25 cellular contexts compared by ENCODE assay signal in the genomic region with DNA sequence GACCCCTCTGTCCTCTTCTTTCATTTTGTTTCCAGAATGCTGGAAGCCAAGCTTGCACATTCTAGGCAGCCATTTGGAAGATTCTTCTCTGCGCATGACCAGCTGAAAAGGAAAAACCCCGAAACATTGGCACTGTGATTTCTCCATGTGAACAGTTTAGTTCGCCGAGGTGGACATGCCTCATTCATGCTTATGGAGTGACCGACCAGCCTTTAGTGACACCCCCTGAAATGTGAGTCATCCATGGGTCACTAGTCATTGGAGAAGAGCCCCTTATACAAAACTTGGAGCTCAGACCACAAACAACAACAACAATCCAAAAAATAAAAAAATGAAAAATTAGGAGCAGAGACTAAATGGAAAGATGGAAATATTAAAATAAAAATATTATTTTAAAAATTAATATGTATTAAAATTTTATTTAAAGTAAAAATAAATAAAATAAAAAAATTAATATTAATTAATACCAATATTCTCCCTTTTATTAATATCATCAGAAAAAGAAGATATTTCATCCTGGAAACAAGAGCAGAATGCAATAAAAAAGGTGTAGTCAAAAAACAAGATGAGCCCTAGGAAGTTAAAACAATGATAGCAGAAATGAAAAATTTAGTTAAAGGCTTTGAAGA. TPM values are rescaled to one million over a fixed set of nuclear protein-coding genes. Genes with fewer than 3 reads are reported as not detected.
DNase-seq lines count a peak whose midpoint lies in the region; ATAC-seq, FAIRE-seq and TF ChIP-seq lines count a peak whose summit lies in the region.
"Had no signal": no experiment of that assay in that cellular context is flagged by ENCODE, and none has a peak within 500 bp of the region (broad histone marks: within the 10 kb centered on the region; RNA-seq: fewer than 3 reads in every experiment).

No MANE protein-coding gene starts in this region.

- H3K36me3 ChIP-seq in Panc1 (ENCODE audit: control insufficient read depth, insufficient read depth, low read length) (no peaks in the 10 kb centered on the region), pancreas (no peaks in the 10 kb centered on the region)
- H3K36me3 ChIP-seq: left ventricle myocardium inferior, thoracic aorta, vagina had no signal

- POLR2A ChIA-PET in Panc1 (lab: Charles Lee), result no interaction called here

- H3K27me3 ChIP-seq in Panc1 (ENCODE audit: control insufficient read depth, insufficient read depth, low read length) (no peaks in the 10 kb centered on the region), pancreas (no peaks in the 10 kb centered on the region)
- H3K27me3 ChIP-seq: MG63, vagina had no signal

- FAIRE-seq in colon (lab: Jason Lieb, UNC) (peak; percentile 71), pancreas (lab: Jason Lieb, UNC) (peak; percentile 70)
- FAIRE-seq: GM12892 had no signal

- H3K4me1 Mint-ChIP-seq in stimulated activated memory B cell treated with anti-CD40 and anti-IgM and Interleukin-4, amounts not matched to agents 10 μg/mL and 1 μg/mL and 100 μg/mL, for 72 hours, result no peaks in the 10 kb centered on the region

- 94 to 95% methylated on average over 5 of the region's 5 CpGs for WGBS in pancreas, 2 donors

- H3K4me3 ChIP-seq in Panc1 (ENCODE audit: low read depth in 2 of 2, low read length in 2 of 2) (no peak overlapping the region), pancreas (no peak overlapping the region)
- H3K4me3 ChIP-seq: left ventricle myocardium inferior, MG63, mucosa of descending colon, thoracic aorta, vagina had no signal

- ATAC-seq in Panc1 (no peak), pancreas (no peak)
- no peak for ATAC-seq in stimulated activated memory B cell treated with anti-CD40 and anti-IgM and Interleukin-4, amounts not matched to agents 10 μg/mL and 1 μg/mL and 100 μg/mL, for 72 hours
- ATAC-seq: CD8-positive, alpha-beta T cell; Right ventricle myocardium inferior; stimulated activated effector memory CD8-positive, alpha-beta T cell treated with anti-CD3 and anti-CD28 coated beads, Interleukin-12 subunit alpha, Interleukin-12 subunit beta, amount 100 ng/mL, for 72 hours had no signal

- H3K27me3 Mint-ChIP-seq in stimulated activated memory B cell treated with anti-CD40 and anti-IgM and Interleukin-4, amounts not matched to agents 10 μg/mL and 1 μg/mL and 100 μg/mL, for 72 hours, result peaks cover 60% of the 10 kb centered on the region

- peak overlapping the region; percentile 73 for H3K27ac ChIP-seq in Panc1 (ENCODE audit: low read length)
- H3K27ac ChIP-seq in pancreas, result peak overlapping the region in 1 of 4 donors; percentile 75
- H3K27ac ChIP-seq: left ventricle myocardium inferior, vagina had no signal

- no peak overlapping the region for H3K27ac Mint-ChIP-seq in stimulated activated memory B cell treated with anti-CD40 and anti-IgM and Interleukin-4, amounts not matched to agents 10 μg/mL and 1 μg/mL and 100 μg/mL, for 72 hours
- H3K27ac Mint-ChIP-seq: CD8-positive, alpha-beta T cell; stimulated activated effector memory CD8-positive, alpha-beta T cell treated with anti-CD3 and anti-CD28 coated beads, Interleukin-12 subunit alpha, Interleukin-12 subunit beta, amount 100 ng/mL, for 72 hours had no signal

- intact Hi-C loops in Panc1 (cut with micrococcal nuclease; ENCODE audit: unreplicated experiment) (loop anchor here (10.0 kb wide), 1 partner anchor 51 kb away; the partner anchor contains the start of gene KRT86), pancreas (cut with DNase I) (no loop called here)

- in situ Hi-C loops in Panc1 (cut with HindIII; ENCODE audit: low pct_unique_long_range_greater_than_20kb, low sequenced_read_pairs), result no loop called here

- TF ChIP-seq CTCF in Panc1 (IDR thresholded peaks at IDR 0.05), result no peak
- TF ChIP-seq CTCF in pancreas (IDR thresholded peaks at IDR 0.05), result no peak

- H3K9me3 ChIP-seq in Panc1 (ENCODE audit: control insufficient read depth, insufficient read depth, low read depth, low read length) (no peaks in the 10 kb centered on the region; the same call in 1 of the 2 replicates), pancreas (no peaks in the 10 kb centered on the region)
- H3K9me3 ChIP-seq: left ventricle myocardium inferior, mucosa of descending colon, thoracic aorta, vagina had no signal

- no peaks in the 10 kb centered on the region for H3K36me3 Mint-ChIP-seq in stimulated activated memory B cell treated with anti-CD40 and anti-IgM and Interleukin-4, amounts not matched to agents 10 μg/mL and 1 μg/mL and 100 μg/mL, for 72 hours
- H3K36me3 Mint-ChIP-seq: CD8-positive, alpha-beta T cell; stimulated activated effector memory CD8-positive, alpha-beta T cell treated with anti-CD3 and anti-CD28 coated beads, Interleukin-12 subunit alpha, Interleukin-12 subunit beta, amount 100 ng/mL, for 72 hours had no signal

- H3K4me3 Mint-ChIP-seq in stimulated activated memory B cell treated with anti-CD40 and anti-IgM and Interleukin-4, amounts not matched to agents 10 μg/mL and 1 μg/mL and 100 μg/mL, for 72 hours, result no peak overlapping the region
- H3K4me3 Mint-ChIP-seq: CD8-positive, alpha-beta T cell; stimulated activated effector memory CD8-positive, alpha-beta T cell treated with anti-CD3 and anti-CD28 coated beads, Interleukin-12 subunit alpha, Interleukin-12 subunit beta, amount 100 ng/mL, for 72 hours had no signal

- no TSS peak for BruUV-seq in Panc1 (replicated peaks; lab: Mats Ljungman, UMichigan)

- DNase-seq in ELR (ENCODE audit: low read depth), result peak; percentile 88
- no peak for DNase-seq in Panc1 (ENCODE audit: low read depth, low spot score)
- no peak for DNase-seq in pancreas
- no peak for DNase-seq in NOMO-1 treated with dmso at 0.1 percent for 144 hours (lab: John Stamatoyannopoulos, UW; ENCODE audit: unreplicated experiment)
- no peak for DNase-seq in NCI-H2227 treated with DMSO at 0.1 percent for 48 hours (lab: John Stamatoyannopoulos, UW)
- DNase-seq: activated gamma-delta T cell treated with Interleukin-2 at 50 U/mL for 16 hours; activated T-cell treated with anti-CD3 and anti-CD28 coated beads, Interleukin-2, amount 50 U/mL, for 1 hour; CD8-positive, alpha-beta T cell; left ventricle myocardium inferior; MG63; mucosa of descending colon; NCI-H1417 treated with DMSO at 0.1 percent for 48 hours; NCI-H510A treated with DMSO at 0.1 percent for 48 hours; stimulated activated CD4-positive, alpha-beta T cell treated with anti-CD3 and anti-CD28 coated beads, Interleukin-2, amount 100 ng/mL, for 24 hours; SW 1271 had no signal

- CTCF ChIA-PET in Panc1 (lab: Charles Lee), result interaction anchor here (1.5 kb wide), 1 partner anchor 96 kb away, joined by 3 read pairs; no protein-coding TSS in a partner anchor

- H3K4me1 ChIP-seq in Panc1 (ENCODE audit: control insufficient read depth, insufficient read depth, low read length) (peaks cover 13% of the 10 kb centered on the region), pancreas (peaks cover 27 to 44% (median 30%) of the 10 kb centered on the region in 3 donors)
- H3K4me1 ChIP-seq: left ventricle myocardium inferior, vagina had no signal

- no peaks in the 10 kb centered on the region for H3K9me3 Mint-ChIP-seq in stimulated activated memory B cell treated with anti-CD40 and anti-IgM and Interleukin-4, amounts not matched to agents 10 μg/mL and 1 μg/mL and 100 μg/mL, for 72 hours
- H3K9me3 Mint-ChIP-seq: CD8-positive, alpha-beta T cell; stimulated activated effector memory CD8-positive, alpha-beta T cell treated with anti-CD3 and anti-CD28 coated beads, Interleukin-12 subunit alpha, Interleukin-12 subunit beta, amount 100 ng/mL, for 72 hours had no signal

RNA-seq across cellular contexts. Expression of gene KRT7, which starts 9.5 kb away (rescaled TPM):
- 16.8 TPM for total RNA-seq in Panc1 (2021; ENCODE audit: unreplicated experiment)
- 19.1 TPM for polyA plus RNA-seq in Panc1 (2012; ENCODE audit: insufficient read length)
- 100 to 1,000 TPM in 3 of 6 donors, 10 to 100 TPM in 3; 57.5 to 336 (median 90.6) TPM for total RNA-seq in pancreas
- polyA plus RNA-seq in pancreas, result 100 to 1,000 TPM; 111 to 238 TPM
- total RNA-seq: CD8-positive, alpha-beta T cell; left ventricle myocardium inferior; Right ventricle myocardium inferior; skeletal muscle tissue had no signal
- polyA plus RNA-seq: neural cell had no signal

RNA-seq across cellular contexts. Expression of gene KRT80, which starts 31.7 kb away (rescaled TPM):
- total RNA-seq in Panc1 (2021; ENCODE audit: unreplicated experiment) (51.5 TPM), pancreas (10 to 100 TPM in 3 of 6 donors, 1 to 10 TPM in 3; 4.8 to 18.3 (median 9.0) TPM)
- 30.3 TPM for polyA plus RNA-seq in Panc1 (2012; ENCODE audit: insufficient read length)
- polyA plus RNA-seq in pancreas, result 1 to 10 TPM; 8.1 to 9.1 TPM
- total RNA-seq: CD8-positive, alpha-beta T cell; left ventricle myocardium inferior; Right ventricle myocardium inferior had no signal
- polyA plus RNA-seq: neural cell had no signal

RNA-seq across cellular contexts. Expression of gene KRT86, which starts 50.9 kb away (rescaled TPM):
- total RNA-seq in Panc1 (2021; ENCODE audit: unreplicated experiment), result 1.1 TPM
- 1.2 TPM for polyA plus RNA-seq in Panc1 (2012; ENCODE audit: insufficient read length)
- 1 to 10 TPM in 4 of 6 donors, under 1 TPM in 2; 0.60 to 3.3 (median 1.6) TPM for total RNA-seq in pancreas
- polyA plus RNA-seq in pancreas, result 1 to 10 TPM; 1.5 to 3.2 TPM
- total RNA-seq: left ventricle myocardium inferior, progenitor cell of endocrine pancreas, Right ventricle myocardium inferior, vagina had no signal
- polyA plus RNA-seq: neural cell had no signal
